ENCODE assay signal across 15 cellular contexts in genomic region chr9:37251452-37251851, GRCh38.
A peak's percentile ranks its signal among the peaks of the same experiment; 100 is the strongest.
DNase-seq lines count a peak whose midpoint lies in the region; TF ChIP-seq lines count a peak whose summit lies in the region.
"Had no signal": no experiment of that assay in that cellular context is flagged by ENCODE, and none has a peak within 500 bp of the region (broad histone marks: within the 10 kb centered on the region; RNA-seq: fewer than 3 reads in every experiment).

No MANE protein-coding gene starts in this region.

- H3K4me1 ChIP-seq in HEK293 (ENCODE audit: control insufficient read depth, insufficient read depth, low read length), result no peaks in the 10 kb centered on the region
- peaks cover 1% of the 10 kb centered on the region; the same call in 1 of the 2 replicates for H3K4me1 ChIP-seq in iPS DF 6.9 (ENCODE audit: control insufficient read depth, insufficient read depth, low read length)
- peaks cover 12% of the 10 kb centered on the region for H3K4me1 ChIP-seq in Karpas-422 (ENCODE audit: low read length)
- H3K4me1 ChIP-seq: sigmoid colon, SJCRH30 had no signal

- H4K20me1 ChIP-seq in Karpas-422 (ENCODE audit: insufficient read depth, low read depth, low read length), result no peaks in the 10 kb centered on the region

- CTCF ChIA-PET in HEK293 (lab: Yijun Ruan, JAX), result interaction anchor here (0.9 kb wide), 1 partner anchor 256 kb away, joined by 3 read pairs; no protein-coding TSS in a partner anchor

- H3K79me2 ChIP-seq in Karpas-422 (ENCODE audit: low read length), result peaks cover 87% of the 10 kb centered on the region

- in situ Hi-C loops in GM13977 (cut with MboI; ENCODE audit: low pct_unique_long_range_greater_than_20kb, low sequenced_read_pairs, unreplicated experiment), result no loop called here

- H3K9me3 ChIP-seq in HEK293 (ENCODE audit: control insufficient read depth, insufficient read depth, low read depth, low read length), result no peaks in the 10 kb centered on the region
- no peaks in the 10 kb centered on the region for H3K9me3 ChIP-seq in iPS DF 6.9 (ENCODE audit: control insufficient read depth, insufficient read depth, low read length)
- H3K9me3 ChIP-seq in Karpas-422 (ENCODE audit: low read length), result no peaks in the 10 kb centered on the region
- H3K9me3 ChIP-seq: sigmoid colon had no signal

- WGBS in iPS DF 6.9 (ENCODE audit: insufficient coverage, insufficient read length), result no CpG with 5 or more reads among the region's 6 CpGs

- H3K4me2 ChIP-seq in Karpas-422 (ENCODE audit: low read depth, low read length, poor library complexity, severe bottlenecking), result no peak overlapping the region

- H3K9me2 ChIP-seq in Karpas-422 (replicated peaks; ENCODE audit: insufficient read depth, low read length), result no peaks in the 10 kb centered on the region; the same call in 1 of the 2 replicates

- DNase-seq in GM13977 (ENCODE audit: low spot score) (peak; percentile 9), NCI-H128 (lab: John Stamatoyannopoulos, UW; ENCODE audit: unreplicated experiment) (peak; percentile 32), iPS DF 6.9 (ENCODE audit: low read depth, low spot score) (peak; percentile 80), HPDE6-E6E7 (ENCODE audit: extremely low spot score) (no peak), T-helper 1 cell (no peak), Karpas-422 (no peak)
- DNase-seq in activated CD8-positive, alpha-beta memory T cell treated with anti-CD3 and anti-CD28 coated beads, Interleukin-2, amount 50 U/mL, for 48 hours, result no peak
- DNase-seq: activated T-cell treated with anti-CD3 and anti-CD28 coated beads, Interleukin-2, amount 50 U/mL, for 1 hour; DMS153; NCI-H526 treated with DMSO at 0.1 percent for 48 hours; sigmoid colon; SJCRH30; WERI-Rb-1 had no signal

- H3K9ac ChIP-seq in Karpas-422 (ENCODE audit: low read length), result no peak overlapping the region

- no peak for TF ChIP-seq CTCF in GM13977 (IDR thresholded peaks at IDR 0.05; ENCODE audit: extremely low read depth, insufficient read depth, missing control alignments)
- no peak for TF ChIP-seq CTCF in HEK293 (tag by site-specific recombination; IDR thresholded peaks at IDR 0.05)

- no peak overlapping the region for H2AFZ ChIP-seq in Karpas-422 (ENCODE audit: low read length)

- H3K27ac ChIP-seq in HEK293 (ENCODE audit: extremely low read depth, low read depth, low read length) (no peak overlapping the region), iPS DF 6.9 (ENCODE audit: low read length) (no peak overlapping the region), Karpas-422 (ENCODE audit: low read length) (no peak overlapping the region)
- H3K27ac ChIP-seq: coronary artery, sigmoid colon, SJCRH30, WERI-Rb-1 had no signal

- no peaks in the 10 kb centered on the region for H3K36me3 ChIP-seq in HEK293 (ENCODE audit: control insufficient read depth in 2 of 2, insufficient read depth in 1 of 2, low read length in 2 of 2)
- H3K36me3 ChIP-seq in iPS DF 6.9 (ENCODE audit: control insufficient read depth, insufficient read depth, low read length), result no peaks in the 10 kb centered on the region
- H3K36me3 ChIP-seq in Karpas-422 (ENCODE audit: insufficient read depth, low read length), result peaks cover 64% of the 10 kb centered on the region

- no peaks in the 10 kb centered on the region for H3K27me3 ChIP-seq in iPS DF 6.9 (ENCODE audit: control insufficient read depth, insufficient read depth, low read length)
- H3K27me3 ChIP-seq in Karpas-422 (ENCODE audit: low read length), result no peaks in the 10 kb centered on the region
- H3K27me3 ChIP-seq: sigmoid colon, SJCRH30 had no signal

- H3K4me3 ChIP-seq in HEK293 (ENCODE audit: low read depth, low read length) (no peak overlapping the region), iPS DF 6.9 (ENCODE audit: low read length) (no peak overlapping the region), Karpas-422 (ENCODE audit: low read length) (no peak overlapping the region)
- H3K4me3 ChIP-seq: coronary artery, sigmoid colon, SJCRH30 had no signal

- POLR2A ChIA-PET in HEK293 (lab: Yijun Ruan, JAX), result no interaction called here

TF ChIP-seq in HEK293, 187 proteins besides CTCF, POLR2A, EP300 and RAD21:
- TF ChIP-seq MZF1 (tag by site-specific recombination; IDR thresholded peaks at IDR 0.05; ENCODE audit: borderline replicate concordance), result no peak
- 0 out of 2 replicates have a peak, but pooled peaks have one; percentile 26 for TF ChIP-seq PRDM1 (tag by site-specific recombination; IDR thresholded peaks at IDR 0.05)

Comparison
In these comparisons a context has a peak if more than half of its experiments do, and no peak if none do; other contexts are left out.
1. DNase-seq: peak in GM13977 (single experiment), NCI-H128 (single experiment) and iPS DF 6.9 (single experiment); none in HPDE6-E6E7 (single experiment), activated CD8-positive, alpha-beta memory T cell treated with anti-CD3 and anti-CD28 coated beads, Interleukin-2, amount 50 U/mL, for 48 hours (single experiment), T-helper 1 cell (0 of 5) and Karpas-422 (single experiment).